ENCODE assay signal across 1 cellular context in the genomic region with DNA sequence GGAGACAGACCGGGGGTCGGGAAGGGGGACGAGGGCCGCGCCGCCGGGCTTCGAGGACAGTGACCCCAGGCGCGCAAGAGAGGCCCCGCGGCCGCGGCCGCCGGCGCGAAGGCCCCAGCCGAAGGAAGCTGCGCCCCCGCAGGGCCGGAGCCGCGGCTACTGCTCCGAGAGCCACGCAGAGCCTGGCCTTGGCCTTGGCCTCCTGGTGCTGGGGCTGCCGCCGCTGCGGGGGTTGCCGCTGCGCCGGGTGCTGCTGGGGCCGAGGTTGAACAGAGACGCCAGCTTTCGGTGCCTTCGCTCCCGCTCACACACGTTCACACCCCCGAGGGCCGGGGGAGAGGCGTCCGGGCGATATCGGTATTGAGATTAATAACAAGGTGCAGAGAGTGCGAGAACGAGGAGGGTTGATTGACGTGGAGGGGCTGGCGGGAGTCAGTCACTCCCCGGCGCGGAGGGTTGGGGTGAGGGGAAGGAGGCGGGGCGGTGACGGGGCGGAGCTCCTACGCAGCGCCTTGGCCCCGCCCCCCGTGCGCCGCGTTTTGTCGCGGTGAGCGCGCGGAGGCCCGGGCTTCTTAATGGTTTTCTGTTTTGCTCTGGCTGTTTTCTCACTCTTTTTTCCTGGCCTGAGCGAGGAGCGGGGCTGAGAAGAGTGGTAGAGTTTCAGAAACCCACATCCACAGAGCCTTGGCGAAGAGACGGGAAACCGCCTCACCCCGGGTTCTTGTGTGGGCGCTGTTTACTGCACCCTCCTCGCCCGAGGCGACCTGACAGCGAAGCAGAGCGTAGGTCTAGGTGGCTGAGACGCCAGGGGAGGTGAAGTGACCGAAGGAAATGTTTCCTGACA.
TF ChIP-seq lines count a peak whose summit lies in the region.

No MANE protein-coding gene starts in this region.

TF ChIP-seq in HepG2, 621 proteins besides CTCF, POLR2A, EP300 and RAD21 (continued from another document and continues in another):
- TF ChIP-seq, protein P1, sequence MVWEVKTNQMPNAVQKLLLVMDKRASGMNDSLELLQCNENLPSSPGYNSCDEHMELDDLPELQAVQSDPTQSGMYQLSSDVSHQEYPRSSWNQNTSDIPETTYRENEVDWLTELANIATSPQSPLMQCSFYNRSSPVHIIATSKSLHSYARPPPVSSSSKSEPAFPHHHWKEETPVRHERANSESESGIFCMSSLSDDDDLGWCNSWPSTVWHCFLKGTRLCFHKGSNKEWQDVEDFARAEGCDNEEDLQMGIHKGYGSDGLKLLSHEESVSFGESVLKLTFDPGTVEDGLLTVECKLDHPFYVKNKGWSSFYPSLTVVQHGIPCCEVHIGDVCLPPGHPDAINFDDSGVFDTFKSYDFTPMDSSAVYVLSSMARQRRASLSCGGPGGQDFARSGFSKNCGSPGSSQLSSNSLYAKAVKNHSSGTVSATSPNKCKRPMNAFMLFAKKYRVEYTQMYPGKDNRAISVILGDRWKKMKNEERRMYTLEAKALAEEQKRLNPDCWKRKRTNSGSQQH (CRISPR knock-in tag; IDR thresholded peaks at IDR 0.05; ENCODE audit: low read depth): 0 out of 2 replicates have a peak, but pooled peaks have one; percentile 38
- TF ChIP-seq ZNF44 (CRISPR knock-in tag; IDR thresholded peaks at IDR 0.05) (peak; percentile 30; the same call in 1 of the 2 replicates), SALL2 (CRISPR knock-in tag; IDR thresholded peaks at IDR 0.05) (0 out of 2 replicates have a peak, but pooled peaks have one; percentile 30), KLF16 (CRISPR knock-in tag; IDR thresholded peaks at IDR 0.05) (peak in 1 of 2 experiments; percentile 65; a peak in 2 of 4 replicates), ISX (CRISPR knock-in tag; conservative IDR thresholded peaks at IDR 0.05) (no peak; the same call in 1 of the 2 replicates), ELF4 (CRISPR knock-in tag; IDR thresholded peaks at IDR 0.05; ENCODE audit: borderline replicate concordance) (peak; percentile 55; the same call in 1 of the 2 replicates), ZNF256 (CRISPR knock-in tag; conservative IDR thresholded peaks at IDR 0.05) (0 out of 2 replicates have a peak, but pooled peaks have one; percentile 5), POLR2G (IDR thresholded peaks at IDR 0.05; ENCODE audit: low read depth, low read length) (peak; percentile 87), ZBTB7B (CRISPR knock-in tag; IDR thresholded peaks at IDR 0.05) (0 out of 2 replicates have a peak, but pooled peaks have one; percentile 28), SP140L (CRISPR knock-in tag; IDR thresholded peaks at IDR 0.05; ENCODE audit: borderline replicate concordance) (0 out of 2 replicates have a peak, but pooled peaks have one; percentile 32), ELF3 (CRISPR knock-in tag; IDR thresholded peaks at IDR 0.05) (peak; percentile 60), HDAC2 (CRISPR knock-in tag; IDR thresholded peaks at IDR 0.05) (0 out of 2 replicates have a peak, but pooled peaks have one; percentile 28), TAF1 (CRISPR knock-in tag; IDR thresholded peaks at IDR 0.05) (peak; percentile 74), NFE2L2 (IDR thresholded peaks at IDR 0.05; ENCODE audit: low read length) (no peak), IRX3 (CRISPR knock-in tag; IDR thresholded peaks at IDR 0.05; ENCODE audit: borderline replicate concordance, low read depth) (0 out of 2 replicates have a peak, but pooled peaks have one; percentile 38), PHF8 (CRISPR knock-in tag; IDR thresholded peaks at IDR 0.05) (peak; percentile 89), ZNF563 (CRISPR knock-in tag; IDR thresholded peaks at IDR 0.05) (peak; percentile 76; the same call in 1 of the 2 replicates), ZNF335 (CRISPR knock-in tag; IDR thresholded peaks at IDR 0.05) (0 out of 2 replicates have a peak, but pooled peaks have one; percentile 29), NAIF1 (CRISPR knock-in tag; IDR thresholded peaks at IDR 0.05; ENCODE audit: borderline replicate concordance) (no peak), GATAD2A (CRISPR knock-in tag; IDR thresholded peaks at IDR 0.05) (peak; percentile 36; the same call in 1 of the 2 replicates), RFX3 (CRISPR knock-in tag; IDR thresholded peaks at IDR 0.05) (no peak), ZNF546 (CRISPR knock-in tag; conservative IDR thresholded peaks at IDR 0.05) (peak; percentile 69; the same call in 1 of the 2 replicates), ZNF776 (CRISPR knock-in tag; IDR thresholded peaks at IDR 0.05) (no peak), GZF1 (CRISPR knock-in tag; IDR thresholded peaks at IDR 0.05) (peak; percentile 84; the same call in 1 of the 2 replicates), ZNF350 (CRISPR knock-in tag; IDR thresholded peaks at IDR 0.05; ENCODE audit: borderline replicate concordance, low read depth) (peak; percentile 80), SNAI1 (CRISPR knock-in tag; IDR thresholded peaks at IDR 0.05; ENCODE audit: borderline replicate concordance) (0 out of 2 replicates have a peak, but pooled peaks have one; percentile 65), RXRA (CRISPR knock-in tag; IDR thresholded peaks at IDR 0.05) (peak; percentile 73), ZNF839 (CRISPR knock-in tag; IDR thresholded peaks at IDR 0.05; ENCODE audit: borderline replicate concordance) (no peak), PTBP1 (IDR thresholded peaks at IDR 0.05; ENCODE audit: low read depth, low read length, poor library complexity, severe bottlenecking) (no peak)
- TF ChIP-seq, protein P2, sequence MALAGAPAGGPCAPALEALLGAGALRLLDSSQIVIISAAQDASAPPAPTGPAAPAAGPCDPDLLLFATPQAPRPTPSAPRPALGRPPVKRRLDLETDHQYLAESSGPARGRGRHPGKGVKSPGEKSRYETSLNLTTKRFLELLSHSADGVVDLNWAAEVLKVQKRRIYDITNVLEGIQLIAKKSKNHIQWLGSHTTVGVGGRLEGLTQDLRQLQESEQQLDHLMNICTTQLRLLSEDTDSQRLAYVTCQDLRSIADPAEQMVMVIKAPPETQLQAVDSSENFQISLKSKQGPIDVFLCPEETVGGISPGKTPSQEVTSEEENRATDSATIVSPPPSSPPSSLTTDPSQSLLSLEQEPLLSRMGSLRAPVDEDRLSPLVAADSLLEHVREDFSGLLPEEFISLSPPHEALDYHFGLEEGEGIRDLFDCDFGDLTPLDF (CRISPR knock-in tag; IDR thresholded peaks at IDR 0.05): 0 out of 2 replicates have a peak, but pooled peaks have one; percentile 21
- TF ChIP-seq, protein P3, sequence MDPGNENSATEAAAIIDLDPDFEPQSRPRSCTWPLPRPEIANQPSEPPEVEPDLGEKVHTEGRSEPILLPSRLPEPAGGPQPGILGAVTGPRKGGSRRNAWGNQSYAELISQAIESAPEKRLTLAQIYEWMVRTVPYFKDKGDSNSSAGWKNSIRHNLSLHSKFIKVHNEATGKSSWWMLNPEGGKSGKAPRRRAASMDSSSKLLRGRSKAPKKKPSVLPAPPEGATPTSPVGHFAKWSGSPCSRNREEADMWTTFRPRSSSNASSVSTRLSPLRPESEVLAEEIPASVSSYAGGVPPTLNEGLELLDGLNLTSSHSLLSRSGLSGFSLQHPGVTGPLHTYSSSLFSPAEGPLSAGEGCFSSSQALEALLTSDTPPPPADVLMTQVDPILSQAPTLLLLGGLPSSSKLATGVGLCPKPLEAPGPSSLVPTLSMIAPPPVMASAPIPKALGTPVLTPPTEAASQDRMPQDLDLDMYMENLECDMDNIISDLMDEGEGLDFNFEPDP (CRISPR knock-in tag; conservative IDR thresholded peaks at IDR 0.05): 0 out of 2 replicates have a peak, but pooled peaks have one; percentile 56
- TF ChIP-seq, protein P4, sequence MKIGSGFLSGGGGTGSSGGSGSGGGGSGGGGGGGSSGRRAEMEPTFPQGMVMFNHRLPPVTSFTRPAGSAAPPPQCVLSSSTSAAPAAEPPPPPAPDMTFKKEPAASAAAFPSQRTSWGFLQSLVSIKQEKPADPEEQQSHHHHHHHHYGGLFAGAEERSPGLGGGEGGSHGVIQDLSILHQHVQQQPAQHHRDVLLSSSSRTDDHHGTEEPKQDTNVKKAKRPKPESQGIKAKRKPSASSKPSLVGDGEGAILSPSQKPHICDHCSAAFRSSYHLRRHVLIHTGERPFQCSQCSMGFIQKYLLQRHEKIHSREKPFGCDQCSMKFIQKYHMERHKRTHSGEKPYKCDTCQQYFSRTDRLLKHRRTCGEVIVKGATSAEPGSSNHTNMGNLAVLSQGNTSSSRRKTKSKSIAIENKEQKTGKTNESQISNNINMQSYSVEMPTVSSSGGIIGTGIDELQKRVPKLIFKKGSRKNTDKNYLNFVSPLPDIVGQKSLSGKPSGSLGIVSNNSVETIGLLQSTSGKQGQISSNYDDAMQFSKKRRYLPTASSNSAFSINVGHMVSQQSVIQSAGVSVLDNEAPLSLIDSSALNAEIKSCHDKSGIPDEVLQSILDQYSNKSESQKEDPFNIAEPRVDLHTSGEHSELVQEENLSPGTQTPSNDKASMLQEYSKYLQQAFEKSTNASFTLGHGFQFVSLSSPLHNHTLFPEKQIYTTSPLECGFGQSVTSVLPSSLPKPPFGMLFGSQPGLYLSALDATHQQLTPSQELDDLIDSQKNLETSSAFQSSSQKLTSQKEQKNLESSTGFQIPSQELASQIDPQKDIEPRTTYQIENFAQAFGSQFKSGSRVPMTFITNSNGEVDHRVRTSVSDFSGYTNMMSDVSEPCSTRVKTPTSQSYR (CRISPR knock-in tag; IDR thresholded peaks at IDR 0.05; ENCODE audit: borderline replicate concordance): peak; percentile 20
- TF ChIP-seq, protein P5, sequence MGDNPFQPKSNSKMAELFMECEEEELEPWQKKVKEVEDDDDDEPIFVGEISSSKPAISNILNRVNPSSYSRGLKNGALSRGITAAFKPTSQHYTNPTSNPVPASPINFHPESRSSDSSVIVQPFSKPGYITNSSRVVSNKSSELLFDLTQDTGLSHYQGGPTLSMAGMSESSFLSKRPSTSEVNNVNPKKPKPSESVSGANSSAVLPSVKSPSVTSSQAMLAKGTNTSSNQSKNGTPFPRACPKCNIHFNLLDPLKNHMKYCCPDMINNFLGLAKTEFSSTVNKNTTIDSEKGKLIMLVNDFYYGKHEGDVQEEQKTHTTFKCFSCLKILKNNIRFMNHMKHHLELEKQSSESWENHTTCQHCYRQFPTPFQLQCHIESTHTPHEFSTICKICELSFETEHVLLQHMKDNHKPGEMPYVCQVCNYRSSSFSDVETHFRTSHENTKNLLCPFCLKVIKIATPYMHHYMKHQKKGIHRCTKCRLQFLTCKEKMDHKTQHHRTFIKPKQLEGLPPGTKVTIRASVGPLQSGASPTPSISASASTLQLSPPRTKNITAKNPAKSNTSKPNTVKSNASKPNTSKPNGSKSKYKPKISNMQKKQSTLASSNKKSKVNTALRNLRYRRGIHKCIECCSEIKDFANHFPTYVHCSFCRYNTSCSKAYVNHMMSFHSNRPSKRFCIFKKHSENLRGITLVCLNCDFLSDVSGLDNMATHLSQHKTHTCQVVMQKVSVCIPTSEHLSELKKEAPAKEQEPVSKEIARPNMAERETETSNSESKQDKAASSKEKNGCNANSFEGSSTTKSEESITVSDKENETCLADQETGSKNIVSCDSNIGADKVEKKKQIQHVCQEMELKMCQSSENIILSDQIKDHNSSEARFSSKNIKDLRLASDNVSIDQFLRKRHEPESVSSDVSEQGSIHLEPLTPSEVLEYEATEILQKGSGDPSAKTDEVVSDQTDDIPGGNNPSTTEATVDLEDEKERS (CRISPR knock-in tag; IDR thresholded peaks at IDR 0.05): 0 out of 2 replicates have a peak, but pooled peaks have one; percentile 27
- TF ChIP-seq, protein P6, sequence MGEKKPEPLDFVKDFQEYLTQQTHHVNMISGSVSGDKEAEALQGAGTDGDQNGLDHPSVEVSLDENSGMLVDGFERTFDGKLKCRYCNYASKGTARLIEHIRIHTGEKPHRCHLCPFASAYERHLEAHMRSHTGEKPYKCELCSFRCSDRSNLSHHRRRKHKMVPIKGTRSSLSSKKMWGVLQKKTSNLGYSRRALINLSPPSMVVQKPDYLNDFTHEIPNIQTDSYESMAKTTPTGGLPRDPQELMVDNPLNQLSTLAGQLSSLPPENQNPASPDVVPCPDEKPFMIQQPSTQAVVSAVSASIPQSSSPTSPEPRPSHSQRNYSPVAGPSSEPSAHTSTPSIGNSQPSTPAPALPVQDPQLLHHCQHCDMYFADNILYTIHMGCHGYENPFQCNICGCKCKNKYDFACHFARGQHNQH (CRISPR knock-in tag; IDR thresholded peaks at IDR 0.05): peak; percentile 69
- TF ChIP-seq, protein P7, sequence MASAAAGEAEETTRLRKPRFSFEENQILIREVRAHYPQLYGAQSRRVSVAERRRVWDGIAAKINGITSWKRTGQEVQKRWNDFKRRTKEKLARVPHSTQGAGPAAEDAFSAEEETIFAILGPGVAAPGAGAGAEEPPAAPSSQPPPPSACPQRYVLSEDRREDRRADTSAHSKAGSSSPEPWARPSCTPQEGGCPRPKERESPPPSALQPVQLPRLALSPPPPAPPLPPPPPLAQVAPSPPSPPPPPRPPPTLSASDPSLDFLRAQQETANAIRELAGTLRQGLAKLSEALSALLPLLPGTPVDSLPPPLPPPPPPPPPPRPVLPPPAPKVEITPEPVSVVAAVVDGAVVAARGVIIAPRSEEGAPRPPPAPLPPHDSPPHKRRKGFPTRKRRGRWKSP (CRISPR knock-in tag; IDR thresholded peaks at IDR 0.05): peak; percentile 67
- TF ChIP-seq, protein P8, sequence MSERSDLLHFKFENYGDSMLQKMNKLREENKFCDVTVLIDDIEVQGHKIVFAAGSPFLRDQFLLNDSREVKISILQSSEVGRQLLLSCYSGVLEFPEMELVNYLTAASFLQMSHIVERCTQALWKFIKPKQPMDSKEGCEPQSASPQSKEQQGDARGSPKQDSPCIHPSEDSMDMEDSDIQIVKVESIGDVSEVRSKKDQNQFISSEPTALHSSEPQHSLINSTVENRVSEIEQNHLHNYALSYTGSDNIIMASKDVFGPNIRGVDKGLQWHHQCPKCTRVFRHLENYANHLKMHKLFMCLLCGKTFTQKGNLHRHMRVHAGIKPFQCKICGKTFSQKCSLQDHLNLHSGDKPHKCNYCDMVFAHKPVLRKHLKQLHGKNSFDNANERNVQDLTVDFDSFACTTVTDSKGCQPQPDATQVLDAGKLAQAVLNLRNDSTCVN (CRISPR knock-in tag; IDR thresholded peaks at IDR 0.05; ENCODE audit: borderline replicate concordance): no peak; the same call in 1 of the 2 replicates
- TF ChIP-seq, protein P9, sequence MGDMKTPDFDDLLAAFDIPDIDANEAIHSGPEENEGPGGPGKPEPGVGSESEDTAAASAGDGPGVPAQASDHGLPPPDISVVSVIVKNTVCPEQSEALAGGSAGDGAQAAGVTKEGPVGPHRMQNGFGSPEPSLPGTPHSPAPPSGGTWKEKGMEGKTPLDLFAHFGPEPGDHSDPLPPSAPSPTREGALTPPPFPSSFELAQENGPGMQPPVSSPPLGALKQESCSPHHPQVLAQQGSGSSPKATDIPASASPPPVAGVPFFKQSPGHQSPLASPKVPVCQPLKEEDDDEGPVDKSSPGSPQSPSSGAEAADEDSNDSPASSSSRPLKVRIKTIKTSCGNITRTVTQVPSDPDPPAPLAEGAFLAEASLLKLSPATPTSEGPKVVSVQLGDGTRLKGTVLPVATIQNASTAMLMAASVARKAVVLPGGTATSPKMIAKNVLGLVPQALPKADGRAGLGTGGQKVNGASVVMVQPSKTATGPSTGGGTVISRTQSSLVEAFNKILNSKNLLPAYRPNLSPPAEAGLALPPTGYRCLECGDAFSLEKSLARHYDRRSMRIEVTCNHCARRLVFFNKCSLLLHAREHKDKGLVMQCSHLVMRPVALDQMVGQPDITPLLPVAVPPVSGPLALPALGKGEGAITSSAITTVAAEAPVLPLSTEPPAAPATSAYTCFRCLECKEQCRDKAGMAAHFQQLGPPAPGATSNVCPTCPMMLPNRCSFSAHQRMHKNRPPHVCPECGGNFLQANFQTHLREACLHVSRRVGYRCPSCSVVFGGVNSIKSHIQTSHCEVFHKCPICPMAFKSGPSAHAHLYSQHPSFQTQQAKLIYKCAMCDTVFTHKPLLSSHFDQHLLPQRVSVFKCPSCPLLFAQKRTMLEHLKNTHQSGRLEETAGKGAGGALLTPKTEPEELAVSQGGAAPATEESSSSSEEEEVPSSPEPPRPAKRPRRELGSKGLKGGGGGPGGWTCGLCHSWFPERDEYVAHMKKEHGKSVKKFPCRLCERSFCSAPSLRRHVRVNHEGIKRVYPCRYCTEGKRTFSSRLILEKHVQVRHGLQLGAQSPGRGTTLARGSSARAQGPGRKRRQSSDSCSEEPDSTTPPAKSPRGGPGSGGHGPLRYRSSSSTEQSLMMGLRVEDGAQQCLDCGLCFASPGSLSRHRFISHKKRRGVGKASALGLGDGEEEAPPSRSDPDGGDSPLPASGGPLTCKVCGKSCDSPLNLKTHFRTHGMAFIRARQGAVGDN (CRISPR knock-in tag; IDR thresholded peaks at IDR 0.05): peak; percentile 80
